8 cellular contexts compared by ENCODE assay signal in genomic region chr2:2096803-2097464, GRCh38.
"Had no signal": no experiment of that assay in that cellular context is flagged by ENCODE, and none has a peak within 500 bp of the region (broad histone marks: within the 10 kb centered on the region; RNA-seq: fewer than 3 reads in every experiment).

No MANE protein-coding gene starts in this region.

- ATAC-seq: GM23338, K562 had no signal

- H3K4me2 ChIP-seq: GM23338 had no signal

- H2AFZ ChIP-seq: GM23338 had no signal

- FAIRE-seq: H1, H54, K562 had no signal

- H3K9me3 Mint-ChIP-seq: GM23338 had no signal

- H3K4me3 ChIP-seq: GM23338, K562 had no signal

- DNase-seq: H9, HCEC 1CT, IMR-90, KG1 had no signal

- H3K27ac Mint-ChIP-seq: GM23338 had no signal

- H3K4me3 Mint-ChIP-seq: GM23338, H9 had no signal
